8 cellular contexts compared by ENCODE assay signal in the genomic region with DNA sequence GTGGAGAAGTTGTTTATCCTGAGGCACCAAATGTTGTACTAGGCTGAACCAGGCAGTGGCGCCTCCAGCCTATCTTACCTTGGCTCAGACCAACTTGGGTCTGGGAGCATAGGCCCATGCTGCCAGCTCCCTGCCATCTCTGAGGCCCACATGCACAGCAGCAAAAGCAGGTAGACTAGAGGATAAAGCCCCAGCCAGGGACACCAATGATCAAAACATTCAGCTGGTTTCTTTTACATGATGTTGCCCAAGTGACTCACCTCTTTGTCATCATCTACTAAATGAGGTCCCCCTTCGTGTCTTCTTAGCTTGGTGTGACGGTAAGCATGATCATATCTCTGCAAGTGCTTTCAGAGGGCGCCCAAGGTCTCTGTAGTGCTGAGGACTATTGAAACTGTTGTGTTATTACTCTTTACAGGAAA.
DNase-seq lines count a peak whose midpoint lies in the region; ATAC-seq and TF ChIP-seq lines count a peak whose summit lies in the region.

No MANE protein-coding gene starts in this region.

- H3K36me3 ChIP-seq in GM23338 (ENCODE audit: insufficient read depth): no peaks in the 10 kb centered on the region

- no peaks in the 10 kb centered on the region for H3K4me1 ChIP-seq in GM23338 (ENCODE audit: insufficient read depth)

- H3K27ac ChIP-seq in GM23338 (ENCODE audit: low read depth): no peak overlapping the region

- H3K4me2 ChIP-seq in GM23338: no peak overlapping the region

- 0 out of 3 replicates have a peak, but pooled peaks cover 3% of the 10 kb centered on the region for H3K4me1 Mint-ChIP-seq in GM23338

- no peak overlapping the region for H3K27ac Mint-ChIP-seq in GM23338

- H3K9me3 Mint-ChIP-seq in GM23338: no peaks in the 10 kb centered on the region

- no peak overlapping the region for H2AFZ ChIP-seq in GM23338

- peak; percentile 23 to 60; a peak in 2 of 4 replicates for TF ChIP-seq CTCF in GM23338 (conservative IDR thresholded peaks at IDR 0.05; ENCODE audit: low read depth in 2 of 2)

- no peak for DNase-seq in GM23338 (ENCODE audit: low spot score)
- peak; percentile 97 for DNase-seq in M059J (ENCODE audit: low read depth)
- peak; percentile 9 for DNase-seq in myocyte (ENCODE audit: low read depth)
- no peak for DNase-seq in NCI-H524 treated with DMSO at 0.1 percent for 48 hours (lab: John Stamatoyannopoulos, UW)
- no peak for DNase-seq in retina
- no peak for DNase-seq in NOMO-1 treated with dmso at 0.1 percent for 144 hours (lab: John Stamatoyannopoulos, UW; ENCODE audit: unreplicated experiment)

- no peak overlapping the region for H3K4me3 ChIP-seq in GM23338

- ATAC-seq in GM18870 (IDR thresholded peaks at IDR 0.05; ENCODE audit: unreplicated experiment): peak; percentile 91
- peak; percentile 52 for ATAC-seq in GM23338
- no peak for ATAC-seq in GM21786 (IDR thresholded peaks at IDR 0.05; ENCODE audit: unreplicated experiment)

- H3K27me3 ChIP-seq in GM23338 (ENCODE audit: insufficient read depth): no peaks in the 10 kb centered on the region

- H3K79me2 ChIP-seq in GM23338 (replicated peaks; ENCODE audit: insufficient read depth): no peaks in the 10 kb centered on the region

- no peak overlapping the region for H3K4me3 Mint-ChIP-seq in GM23338

- H3K9me2 ChIP-seq in GM23338 (ENCODE audit: insufficient read depth): peaks cover 16% of the 10 kb centered on the region; the same call in 1 of the 2 replicates

- H3K36me3 Mint-ChIP-seq in GM23338 (ENCODE audit: low read depth): no peaks in the 10 kb centered on the region

- no peaks in the 10 kb centered on the region for H4K20me1 ChIP-seq in GM23338 (replicated peaks; ENCODE audit: insufficient read depth)

- peaks cover 2% of the 10 kb centered on the region for H3K27me3 Mint-ChIP-seq in GM23338 (ENCODE audit: insufficient read depth, low read depth, poor library complexity)

- no peaks in the 10 kb centered on the region for H3F3A ChIP-seq in GM23338 (replicated peaks; ENCODE audit: low read depth)

TF ChIP-seq in GM23338, 12 proteins besides CTCF, POLR2A, EP300 and RAD21:
- no peak for TF ChIP-seq ZNF462 (CRISPR knock-in tag; IDR thresholded peaks at IDR 0.05)

Comparison
In these comparisons a context has a peak if more than half of its experiments do, and no peak if none do; other contexts are left out.
1. DNase-seq: peak in M059J (single experiment) and myocyte (single experiment); none in GM23338 (single experiment), NCI-H524 treated with DMSO at 0.1 percent for 48 hours (single experiment), retina (single experiment) and NOMO-1 treated with dmso at 0.1 percent for 144 hours (single experiment).